ENCODE assay signal across 22 cellular contexts in genomic region chr19:37226248-37226647, GRCh38.
"Had no signal": no experiment of that assay in that cellular context is flagged by ENCODE, and none has a peak within 500 bp of the region (broad histone marks: within the 10 kb centered on the region; RNA-seq: fewer than 3 reads in every experiment).

No MANE protein-coding gene starts in this region.

- DNase-seq: colonic mucosa; cortex of kidney; effector CD8-positive, alpha-beta T cell; effector memory CD8-positive, alpha-beta T cell; endodermal cell; foreskin keratinocyte; heart left ventricle; hippocampal formation; islet precursor cell; kidney; kidney glomerular epithelial cell; left colon; left ventricle myocardium inferior; lower lobe of right lung; mesenchymal stem cell; mucosa of descending colon; naive B cell had no signal

- H3K9me3 ChIP-seq: colonic mucosa had no signal

- H3K4me1 Mint-ChIP-seq: endodermal cell, mesothelial cell of epicardium had no signal

- H3K4me1 ChIP-seq: colonic mucosa, gastroesophageal sphincter, lower lobe of right lung had no signal

- ATAC-seq: effector memory CD8-positive, alpha-beta T cell; foreskin keratinocyte; gastroesophageal sphincter; heart left ventricle; left colon; left lobe of liver; lower lobe of right lung; mucosa of descending colon had no signal

- H3K27ac ChIP-seq: colonic mucosa, esophagus muscularis mucosa, foreskin keratinocyte, gastroesophageal sphincter, heart left ventricle, left ventricle myocardium inferior, lower lobe of right lung had no signal

- H3K27me3 ChIP-seq: colonic mucosa, esophagus muscularis mucosa, foreskin keratinocyte, gastroesophageal sphincter, heart left ventricle had no signal

- H3K4me3 ChIP-seq: colonic mucosa, esophagus muscularis mucosa, gastroesophageal sphincter, heart left ventricle, left ventricle myocardium inferior, lower lobe of right lung, mucosa of descending colon had no signal

- H3K27me3 Mint-ChIP-seq: dendritic cell treated with granulocyte-macrophage colony-stimulating factor and Interleukin-4, amounts not matched to agents 40 ng/mL and 50 ng/mL, for 4 days; effector memory CD8-positive, alpha-beta T cell; naive B cell had no signal

- H3K27ac Mint-ChIP-seq: dendritic cell treated with granulocyte-macrophage colony-stimulating factor and Interleukin-4, amounts not matched to agents 40 ng/mL and 50 ng/mL, for 4 days; endodermal cell; mesothelial cell of epicardium had no signal

- H3K4me3 Mint-ChIP-seq: dendritic cell treated with granulocyte-macrophage colony-stimulating factor and Interleukin-4, amounts not matched to agents 40 ng/mL and 50 ng/mL, for 4 days; effector memory CD8-positive, alpha-beta T cell; endodermal cell; mesothelial cell of epicardium had no signal

- H3K9me3 Mint-ChIP-seq: effector memory CD8-positive, alpha-beta T cell had no signal
